Comparison of ENCODE assay signal across 19 cellular contexts in genomic region chr6:42295181-42295580, GRCh38.
DNase-seq lines count a peak whose midpoint lies in the region; ATAC-seq, FAIRE-seq and TF ChIP-seq lines count a peak whose summit lies in the region.
"Had no signal": no experiment of that assay in that cellular context is flagged by ENCODE, and none has a peak within 500 bp of the region (broad histone marks: within the 10 kb centered on the region; RNA-seq: fewer than 3 reads in every experiment).

No MANE protein-coding gene starts in this region.

- no peaks in the 10 kb centered on the region for H4K20me1 ChIP-seq in keratinocyte (ENCODE audit: control insufficient read depth, extremely low read depth, insufficient read depth, low read length)

- H2AFZ ChIP-seq in keratinocyte (ENCODE audit: control insufficient read depth, low read length) = no peak overlapping the region
- H2AFZ ChIP-seq: neural progenitor cell had no signal

- H3K27ac ChIP-seq in AG04450 (ENCODE audit: low read depth, low read length) (peak overlapping the region; percentile 13), keratinocyte (ENCODE audit: control insufficient read depth, insufficient read depth, low read length) (peak overlapping the region; percentile 69)
- H3K27ac ChIP-seq in CD8-positive, alpha-beta T cell (ENCODE audit: low read depth, low read length) = no peak overlapping the region
- H3K27ac ChIP-seq: neural progenitor cell, suprapubic skin had no signal

- peaks cover 60% of the 10 kb centered on the region for H3K4me1 Mint-ChIP-seq in CD8-positive, alpha-beta T cell (ENCODE audit: low read depth)

- no peaks in the 10 kb centered on the region; the same call in 1 of the 2 replicates for H3K9me3 ChIP-seq in AG04450 (ENCODE audit: control insufficient read depth, insufficient read depth, low read length)
- no peaks in the 10 kb centered on the region for H3K9me3 ChIP-seq in CD8-positive, alpha-beta T cell (ENCODE audit: low read length)
- no peaks in the 10 kb centered on the region for H3K9me3 ChIP-seq in keratinocyte (ENCODE audit: control insufficient read depth, low read depth, low read length)
- H3K9me3 ChIP-seq: suprapubic skin had no signal

- POLR2A ChIA-PET in AG04450 (lab: Yijun Ruan, JAX) = interaction anchor here (0.6 kb wide), 1 partner anchor 200 kb away, joined by 4 read pairs; no protein-coding TSS in a partner anchor
- POLR2A ChIA-PET in CD8-positive, alpha-beta T cell (lab: Charles Lee) = interaction anchor here (0.5 to 2.0 kb wide), 5 partner anchors 10 to 298 kb away, joined by 3 to 6 read pairs (median 3); no protein-coding TSS in a partner anchor

- peaks cover under 1% of the 10 kb centered on the region for H3K36me3 ChIP-seq in CD8-positive, alpha-beta T cell (ENCODE audit: insufficient read depth, low read length)
- H3K36me3 ChIP-seq in keratinocyte (ENCODE audit: control insufficient read depth in 2 of 2, extremely low read depth in 1 of 2, insufficient read depth in 2 of 2, low read length in 2 of 2) = peaks cover 0 to under 1% of the 10 kb centered on the region in 2 experiments
- H3K36me3 ChIP-seq: neural progenitor cell, suprapubic skin had no signal

- H3K4me3 ChIP-seq in AG04450 (ENCODE audit: low read depth, low read length) (no peak overlapping the region), keratinocyte (ENCODE audit: control insufficient read depth in 2 of 3, extremely low read depth in 1 of 3, insufficient read depth in 2 of 3, low read depth in 1 of 3, low read length in 3 of 3) (no peak overlapping the region)
- no peak overlapping the region for H3K4me3 ChIP-seq in CD8-positive, alpha-beta T cell (ENCODE audit: low read depth, low read length)
- H3K4me3 ChIP-seq: neural progenitor cell, suprapubic skin had no signal

- CTCF ChIA-PET in AG04450 (lab: Charles Lee) = interaction anchor here (0.8 to 1.5 kb wide), 3 partner anchors 15 to 253 kb away, joined by 3 to 7 read pairs (median 3); no protein-coding TSS in a partner anchor
- CTCF ChIA-PET in CD8-positive, alpha-beta T cell (lab: Charles Lee) = interaction anchor here (0.9 to 1.2 kb wide), 2 partner anchors 35 to 252 kb away, joined by 3 read pairs; no protein-coding TSS in a partner anchor

- intact Hi-C loops in CD8-positive, alpha-beta T cell (cut with DNase I, micrococcal nuclease) = no loop called here

- H3K4me1 ChIP-seq in CD8-positive, alpha-beta T cell (ENCODE audit: insufficient read depth, low read length) = peaks cover 55% of the 10 kb centered on the region
- peaks cover 48% of the 10 kb centered on the region for H3K4me1 ChIP-seq in keratinocyte (ENCODE audit: control insufficient read depth, extremely low read depth, insufficient read depth, low read length)
- H3K4me1 ChIP-seq: neural progenitor cell had no signal

- no peaks in the 10 kb centered on the region for H3K79me2 ChIP-seq in keratinocyte (ENCODE audit: control insufficient read depth, insufficient read depth, low read length)

- H3K36me3 Mint-ChIP-seq in CD8-positive, alpha-beta T cell = peaks cover 48% of the 10 kb centered on the region

- TF ChIP-seq CTCF in AG04450 (IDR thresholded peaks at IDR 0.05; ENCODE audit: low read depth, low read length) = no peak
- no peak for TF ChIP-seq CTCF in CD8-positive, alpha-beta T cell (IDR thresholded peaks at IDR 0.05)
- TF ChIP-seq CTCF in keratinocyte (optimal IDR thresholded peaks at IDR 0.05 in 1 of 3, IDR thresholded peaks at IDR 0.05 in 1 of 3, conservative IDR thresholded peaks at IDR 0.05 in 1 of 3; ENCODE audit: extremely low read depth in 1 of 3, insufficient read depth in 2 of 3, low read length in 3 of 3) = no peak

- H3K27ac Mint-ChIP-seq in CD8-positive, alpha-beta T cell = peak overlapping the region; percentile 41
- H3K27ac Mint-ChIP-seq: memory B cell, neural progenitor cell had no signal

- H3K27me3 Mint-ChIP-seq in CD8-positive, alpha-beta T cell (ENCODE audit: low read depth) = no peaks in the 10 kb centered on the region
- H3K27me3 Mint-ChIP-seq: memory B cell had no signal

- peak overlapping the region; percentile 11 for H3K9ac ChIP-seq in keratinocyte (ENCODE audit: control insufficient read depth, extremely low read depth, insufficient read depth, low read length)
- H3K9ac ChIP-seq: neural progenitor cell had no signal

- peak overlapping the region; percentile 44 for H3K4me3 Mint-ChIP-seq in CD8-positive, alpha-beta T cell
- H3K4me3 Mint-ChIP-seq: memory B cell, neural progenitor cell had no signal

- DNase-seq in AG04450 (ENCODE audit: low read depth, low spot score) (no peak), SW480 (ENCODE audit: low spot score) (peak; percentile 31), keratinocyte (ENCODE audit: low read depth, low spot score) (no peak), NCI-H1436 (lab: John Stamatoyannopoulos, UW) (no peak), H4 (ENCODE audit: low spot score) (no peak)
- no peak for DNase-seq in CD8-positive, alpha-beta T cell
- DNase-seq: activated CD4-positive, CD25-positive, alpha-beta regulatory T cell treated with anti-CD3 and anti-CD28 coated beads, Interleukin-2, amount 50 U/mL, for 72 hours; activated CD8-positive, alpha-beta memory T cell treated with anti-CD3 and anti-CD28 coated beads, Interleukin-2, amount 50 U/mL, for 4 hours; activated naive CD4-positive, alpha-beta T cell; aorta; hypothalamus; NCI-H2029 treated with DMSO at 0.1 percent for 48 hours; NCI-H446 treated with DMSO at 0.1 percent for 48 hours; SHP77 treated with DMSO at 0.1 percent for 48 hours had no signal

- dilution Hi-C loops in keratinocyte (cut with MboI; ENCODE audit: extremely low pct_ligation_motif_present, low sequenced_read_pairs) = no loop called here

- peak overlapping the region; percentile 72 for H3K4me2 ChIP-seq in keratinocyte (ENCODE audit: control insufficient read depth, extremely low read depth, insufficient read depth, low read depth, low read length)
- H3K4me2 ChIP-seq: neural progenitor cell had no signal

- H3K9me1 ChIP-seq in keratinocyte (ENCODE audit: control insufficient read depth, extremely low read depth, insufficient read depth, low read length) = no peaks in the 10 kb centered on the region

- no peaks in the 10 kb centered on the region for H3K9me3 Mint-ChIP-seq in CD8-positive, alpha-beta T cell
- H3K9me3 Mint-ChIP-seq: memory B cell, neural progenitor cell had no signal

- FAIRE-seq in keratinocyte (lab: Jason Lieb, UNC) = no peak

- H3K27me3 ChIP-seq in AG04450 (ENCODE audit: control insufficient read depth, insufficient read depth, low read length) (no peaks in the 10 kb centered on the region), keratinocyte (ENCODE audit: control insufficient read depth, extremely low read depth, insufficient read depth, low read length) (no peaks in the 10 kb centered on the region)
- H3K27me3 ChIP-seq in CD8-positive, alpha-beta T cell (ENCODE audit: insufficient read depth, low read length) = no peaks in the 10 kb centered on the region
- H3K27me3 ChIP-seq: neural progenitor cell, suprapubic skin had no signal

- ATAC-seq in CD8-positive, alpha-beta T cell = no peak
- ATAC-seq in GM19397 (IDR thresholded peaks at IDR 0.05; ENCODE audit: unreplicated experiment) = no peak
- no peak for ATAC-seq in GM18867 (IDR thresholded peaks at IDR 0.05; ENCODE audit: unreplicated experiment)
